ENCODE assay signal across 26 cellular contexts in genomic region chr11:111395749-111396148, GRCh38. TPM values are rescaled to one million over a fixed set of nuclear protein-coding genes. Genes with fewer than 3 reads are reported as not detected.
DNase-seq lines count a peak whose midpoint lies in the region; ATAC-seq, FAIRE-seq and TF ChIP-seq lines count a peak whose summit lies in the region.
"Had no signal": no experiment of that assay in that cellular context is flagged by ENCODE, and none has a peak within 500 bp of the region (broad histone marks: within the 10 kb centered on the region; RNA-seq: fewer than 3 reads in every experiment).

No MANE protein-coding gene starts in this region.

- DNase-seq in HepG2 (ENCODE audit: low spot score): no peak
- no peak for DNase-seq in right lobe of liver
- DNase-seq in memory B cell (ENCODE audit: low spot score in 2 of 2): no peak
- DNase-seq in urothelium cell line (ENCODE audit: low spot score): no peak
- no peak for DNase-seq in A673 (ENCODE audit: low spot score)
- no peak for DNase-seq in aorta
- DNase-seq: ACHN; CD4-positive, CD25-positive, alpha-beta regulatory T cell; Karpas-422; NCI-H1092; NCI-H1436; NCI-H187; OCI-M1; Peyer's patch; SHP77 treated with DMSO at 0.1 percent for 48 hours; SW 1271 had no signal

- peaks cover 6% of the 10 kb centered on the region for H3F3A ChIP-seq in OCI-LY1 (ENCODE audit: insufficient read depth, low read length)

- H3K36me3 ChIP-seq in HepG2 (replicated peaks in 1 of 2; ENCODE audit: control insufficient read depth in 1 of 2, insufficient read depth in 2 of 2, low read length in 2 of 2) (no peaks in the 10 kb centered on the region), right lobe of liver (no peaks in the 10 kb centered on the region), OCI-LY1 (ENCODE audit: insufficient read depth, low read length) (peaks cover 6% of the 10 kb centered on the region; the same call in 1 of the 2 replicates), A673 (ENCODE audit: insufficient read depth, low read length, poor library complexity, severe bottlenecking) (no peaks in the 10 kb centered on the region), aorta (ENCODE audit: control insufficient read depth in 1 of 2, insufficient read depth in 2 of 2, low read length in 1 of 2) (no peaks in the 10 kb centered on the region)
- H3K36me3 ChIP-seq: Peyer's patch had no signal

- CTCF ChIA-PET in HepG2 (lab: Yijun Ruan, JAX; ENCODE audit: low intra/inter-chr PET ratio, low total read pairs) (no interaction called here), A673 (lab: Charles Lee) (no interaction called here)

- in situ Hi-C loops in HepG2 (cut with HindIII; ENCODE audit: extremely low pct_ligation_motif_present, low pct_unique_long_range_greater_than_20kb): no loop called here

- H3K4me3 ChIP-seq in HepG2 (replicated peaks in 1 of 3; ENCODE audit: insufficient read depth in 1 of 3, low read depth in 2 of 3, low read length in 3 of 3): no peak overlapping the region
- H3K4me3 ChIP-seq in right lobe of liver: no peak overlapping the region
- H3K4me3 ChIP-seq in OCI-LY1 (ENCODE audit: low read depth, low read length, poor library complexity, severe bottlenecking): peak overlapping the region; percentile 28
- H3K4me3 ChIP-seq in A673 (ENCODE audit: low read depth, low read length, poor library complexity, severe bottlenecking): no peak overlapping the region
- H3K4me3 ChIP-seq in aorta (ENCODE audit: low read length in 2 of 2): no peak overlapping the region
- H3K4me3 ChIP-seq: GM12878, Peyer's patch had no signal

- no peaks in the 10 kb centered on the region for H3K9me3 Mint-ChIP-seq in memory B cell

- H3K4me2 ChIP-seq in HepG2 (ENCODE audit: low read depth, low read length) (no peak overlapping the region), OCI-LY1 (ENCODE audit: low read length) (peak overlapping the region; percentile 60)

- no peak overlapping the region for H3K4me3 Mint-ChIP-seq in memory B cell
- H3K4me3 Mint-ChIP-seq: CD4-positive, CD25-positive, alpha-beta regulatory T cell had no signal

- TF ChIP-seq RAD21 in HepG2 (CRISPR knock-in tag; IDR thresholded peaks at IDR 0.05): no peak

- no peaks in the 10 kb centered on the region for H3K79me2 ChIP-seq in HepG2 (ENCODE audit: insufficient read depth, low read length)
- no peaks in the 10 kb centered on the region for H3K79me2 ChIP-seq in OCI-LY1 (ENCODE audit: insufficient read depth, low read length)

- H3K9me3 ChIP-seq in HepG2 (ENCODE audit: low read length): no peaks in the 10 kb centered on the region
- no peaks in the 10 kb centered on the region for H3K9me3 ChIP-seq in right lobe of liver
- no peaks in the 10 kb centered on the region for H3K9me3 ChIP-seq in OCI-LY1 (ENCODE audit: low read length)
- no peaks in the 10 kb centered on the region for H3K9me3 ChIP-seq in A673 (ENCODE audit: low read depth, low read length, poor library complexity, severe bottlenecking)
- H3K9me3 ChIP-seq in aorta (ENCODE audit: control insufficient read depth, low read length): no peaks in the 10 kb centered on the region
- H3K9me3 ChIP-seq: Peyer's patch had no signal

- H3K4me1 ChIP-seq in HepG2 (ENCODE audit: insufficient read depth, low read length): peaks cover 83% of the 10 kb centered on the region
- H3K4me1 ChIP-seq in right lobe of liver: no peaks in the 10 kb centered on the region
- H3K4me1 ChIP-seq in OCI-LY1 (ENCODE audit: insufficient read depth, low read length, severe bottlenecking): peaks cover 89% of the 10 kb centered on the region
- H3K4me1 ChIP-seq in A673 (ENCODE audit: insufficient read depth, low read length, poor library complexity, severe bottlenecking): no peaks in the 10 kb centered on the region
- no peaks in the 10 kb centered on the region for H3K4me1 ChIP-seq in aorta (ENCODE audit: control insufficient read depth in 1 of 2, insufficient read depth in 2 of 2, low read length in 2 of 2)

- no peaks in the 10 kb centered on the region for H3K27me3 Mint-ChIP-seq in memory B cell
- H3K27me3 Mint-ChIP-seq: CD4-positive, CD25-positive, alpha-beta regulatory T cell had no signal

- H4K20me1 ChIP-seq in HepG2 (ENCODE audit: insufficient read depth, low read length) (no peaks in the 10 kb centered on the region), OCI-LY1 (ENCODE audit: insufficient read depth, low read length) (no peaks in the 10 kb centered on the region)

- TF ChIP-seq POLR2A in HepG2 (IDR thresholded peaks at IDR 0.05; ENCODE audit: insufficient read depth in 1 of 2, low read depth in 2 of 2, low read length in 2 of 2) (no peak), right lobe of liver (IDR thresholded peaks at IDR 0.05) (no peak)

- no peaks in the 10 kb centered on the region for H3K9me2 ChIP-seq in OCI-LY1 (ENCODE audit: low read depth, low read length)

- POLR2A ChIA-PET in HepG2 (lab: Yijun Ruan, JAX): interaction anchor here (1.6 to 2.8 kb wide), 3 partner anchors 21 to 61 kb away, joined by 6 to 9 read pairs (median 7); no protein-coding TSS in a partner anchor
- POLR2A ChIA-PET in A673 (lab: Charles Lee; ENCODE audit: low non-redundant PET): no interaction called here

- FAIRE-seq in HepG2 (lab: Jason Lieb, UNC) (no peak), urothelium cell line (lab: Jason Lieb, UNC) (peak; percentile 30)
- FAIRE-seq: G401.6, GM12878, GM19239 had no signal

- no TSS peak for BruUV-seq in HepG2 (replicated peaks; lab: Mats Ljungman, UMichigan)
- BruUV-seq in A673 (replicated peaks; lab: Mats Ljungman, UMichigan): no TSS peak

- peak overlapping the region; percentile 62 for H3K27ac Mint-ChIP-seq in memory B cell

- no peak for TF ChIP-seq CTCF in HepG2 (CRISPR knock-in tag; IDR thresholded peaks at IDR 0.05)
- no peak for TF ChIP-seq CTCF in right lobe of liver (IDR thresholded peaks at IDR 0.05)
- TF ChIP-seq CTCF in OCI-LY1 (IDR thresholded peaks at IDR 0.05; ENCODE audit: low read length): no peak
- TF ChIP-seq CTCF in A673 (conservative IDR thresholded peaks at IDR 0.05; ENCODE audit: low read depth, low read length): no peak

- TF ChIP-seq EP300 in HepG2 (IDR thresholded peaks at IDR 0.05; ENCODE audit: low read depth in 2 of 2, low read length in 2 of 2) (no peak), HepG2 (CRISPR knock-in tag; IDR thresholded peaks at IDR 0.05; ENCODE audit: borderline replicate concordance) (no peak)

- intact Hi-C loops in HepG2 (cut with micrococcal nuclease; ENCODE audit: unreplicated experiment) (loop anchor here (1.0 to 2.0 kb wide), 3 partner anchors 29 to 61 kb away; no protein-coding TSS in a partner anchor), right lobe of liver (cut with DNase I) (no loop called here), A673 (cut with micrococcal nuclease; ENCODE audit: unreplicated experiment) (no loop called here), aorta (cut with DNase I) (no loop called here)

- no peak overlapping the region for H3K9ac ChIP-seq in HepG2 (ENCODE audit: insufficient read depth, low read depth, low read length)
- peak overlapping the region; percentile 68; the same call in 1 of the 2 replicates for H3K9ac ChIP-seq in OCI-LY1 (ENCODE audit: low read length)

- ATAC-seq in HepG2: peak; percentile 12; the same call in 2 of the 3 replicates
- ATAC-seq in right lobe of liver: no peak
- no peak for ATAC-seq in memory B cell (ENCODE audit: low read depth)
- ATAC-seq in HG02623 (IDR thresholded peaks at IDR 0.05; ENCODE audit: unreplicated experiment): no peak
- ATAC-seq in aorta (ENCODE audit: low FRiP score): no peak
- ATAC-seq: GM12878, HCT116 had no signal

- no peaks in the 10 kb centered on the region for H3K27me3 ChIP-seq in HepG2 (ENCODE audit: control insufficient read depth in 1 of 2, insufficient read depth in 2 of 2, low read length in 2 of 2)
- no peaks in the 10 kb centered on the region for H3K27me3 ChIP-seq in right lobe of liver
- H3K27me3 ChIP-seq in OCI-LY1 (ENCODE audit: insufficient read depth, low read length): no peaks in the 10 kb centered on the region
- no peaks in the 10 kb centered on the region for H3K27me3 ChIP-seq in A673 (replicated peaks; ENCODE audit: insufficient read depth, low read depth, low read length, poor library complexity)
- no peaks in the 10 kb centered on the region for H3K27me3 ChIP-seq in aorta (ENCODE audit: control insufficient read depth in 1 of 2, insufficient read depth in 2 of 2, low read length in 1 of 2)
- H3K27me3 ChIP-seq: Peyer's patch had no signal

- WGBS in HepG2 (ENCODE audit: low lambda C conversion rate): 94% methylated on average over 7 of the region's 7 CpGs
- 98% methylated on average over 6 of the region's 7 CpGs for WGBS in right lobe of liver (ENCODE audit: insufficient coverage, low coverage, low lambda C conversion rate, missing lambda C conversion rate)
- WGBS in aorta, 2 donors: 95 to 98% methylated on average over 7 of the region's 7 CpGs

- no peaks in the 10 kb centered on the region for H3K36me3 Mint-ChIP-seq in memory B cell

- peaks cover 66% of the 10 kb centered on the region for H3K4me1 Mint-ChIP-seq in memory B cell

- H2AFZ ChIP-seq in HepG2 (ENCODE audit: low read length): no peak overlapping the region
- no peak overlapping the region for H2AFZ ChIP-seq in OCI-LY1 (ENCODE audit: low read length)

- H3K27ac ChIP-seq in HepG2 (ENCODE audit: extremely low read length, insufficient read depth, low read length): peak overlapping the region; percentile 54
- no peak overlapping the region for H3K27ac ChIP-seq in right lobe of liver
- peak overlapping the region; percentile 97 for H3K27ac ChIP-seq in OCI-LY1 (ENCODE audit: low read depth, low read length, poor library complexity, severe bottlenecking)
- no peak overlapping the region for H3K27ac ChIP-seq in A673 (ENCODE audit: low read depth, low read length, poor library complexity, severe bottlenecking)
- H3K27ac ChIP-seq in aorta (ENCODE audit: low read depth in 1 of 2, low read length in 2 of 2): no peak overlapping the region
- H3K27ac ChIP-seq: 22Rv1, HL-60, Peyer's patch had no signal

RNA-seq across cellular contexts. Expression of gene POU2AF1, which starts 16.7 kb away (rescaled TPM):
- total RNA-seq in HepG2 (2016; rRNA removed; fragmentation: Illumina TruSeq; extraction: Trizol) (1.8 and 1.9 TPM in 2 replicates), right lobe of liver (1 to 10 TPM in 2 of 6 experiments, under 1 TPM in 4; 0.06 to 2.4 (median 0.63) TPM), A673 (2021) (not detected in 2 replicates), aorta (1 to 10 TPM in 1 of 2 donors, under 1 TPM in 1; 0.45 to 1.2 TPM)
- 0.40 and 0.53 TPM in 2 replicates for total RNA-seq in HepG2 (2016; cell fraction: cytosol; rRNA removed; fragmentation: Illumina TruSeq; extraction: Trizol; ENCODE audit: low read depth)
- total RNA-seq in HepG2 (2016; cell fraction: insoluble cytoplasmic fraction; rRNA removed; fragmentation: Illumina TruSeq; extraction: Trizol): 1.0 and 1.1 TPM in 2 replicates
- 0.65 and 2.2 TPM in 2 replicates for total RNA-seq in HepG2 (2016; cell fraction: membrane; rRNA removed; fragmentation: Illumina TruSeq; extraction: Trizol)
- total RNA-seq in HepG2 (2016; cell fraction: nucleus; rRNA removed; fragmentation: Illumina TruSeq; extraction: Trizol): 0.81 and 1.8 TPM in 2 replicates
- polyA plus RNA-seq in HepG2 (2011; rRNA removed) (3.6 and 5.3 TPM in 2 replicates), aorta (under 1 TPM; 0.05 to 0.63 TPM)
- polyA plus RNA-seq in HepG2 (2011; cell fraction: cytosol; rRNA removed): 3.0 and 3.2 TPM in 2 replicates
- polyA plus RNA-seq in HepG2 (2011; cell fraction: nucleus; rRNA removed): 8.2 and 10.5 TPM in 2 replicates
- 4.9 and 6.1 TPM in 2 replicates for polyA plus RNA-seq in HepG2 (2012)
- 0.52 and 0.81 TPM in 2 replicates for polyA plus RNA-seq in HepG2 (2016; cell fraction: cytosol; fragmentation: Illumina TruSeq; extraction: Trizol; ENCODE audit: low read depth)
- polyA plus RNA-seq in HepG2 (2016; cell fraction: insoluble cytoplasmic fraction; fragmentation: Illumina TruSeq; extraction: Trizol; ENCODE audit: low read depth): 2.3 and 2.6 TPM in 2 replicates
- polyA plus RNA-seq in HepG2 (2016; cell fraction: membrane; fragmentation: Illumina TruSeq; extraction: Trizol; ENCODE audit: low read depth): 1.4 TPM in 2 replicates
- polyA plus RNA-seq in HepG2 (2016; cell fraction: nucleus; fragmentation: Illumina TruSeq; extraction: Trizol; ENCODE audit: insufficient read depth, low read depth): 3.4 and 4.0 TPM in 2 replicates
- 0.28 and 3.3 TPM in 2 replicates for polyA minus RNA-seq in HepG2 (2011; rRNA and poly(A)+ RNA removed; ENCODE audit: low replicate concordance)
- 3.1 and 3.6 TPM in 2 replicates for polyA minus RNA-seq in HepG2 (2011; cell fraction: cytosol; rRNA and poly(A)+ RNA removed)
- 4.1 and 5.3 TPM in 2 replicates for polyA minus RNA-seq in HepG2 (2011; cell fraction: nucleus; rRNA and poly(A)+ RNA removed)
- total RNA-seq: H4 had no signal
- polyA plus RNA-seq: BJ had no signal

Comparison
In these comparisons a context has a peak if more than half of its experiments do, and no peak if none do; other contexts are left out.
1. H3K27ac ChIP-seq: peak in HepG2 (single experiment) and OCI-LY1 (single experiment); none in right lobe of liver (0 of 3), A673 (single experiment) and aorta (0 of 2).